Comparison of ENCODE assay signal across 8 cellular contexts in the genomic region with DNA sequence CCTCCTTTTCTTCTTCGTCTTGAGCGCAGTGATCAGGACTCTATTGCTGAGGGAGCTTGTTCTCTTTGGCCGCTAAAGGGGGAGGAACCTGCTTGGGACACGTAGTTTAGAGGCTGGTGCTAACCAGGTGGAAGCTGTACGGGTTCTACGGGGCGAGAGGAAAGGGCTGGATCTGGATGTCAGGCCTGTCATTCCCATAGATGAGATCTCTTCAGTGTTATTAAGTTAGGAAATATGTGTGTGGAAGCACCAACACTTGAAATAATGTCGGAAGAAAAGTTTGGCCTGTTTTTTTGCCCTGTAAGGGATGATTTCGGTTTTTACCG. TPM values are rescaled to one million over a fixed set of nuclear protein-coding genes. Genes with fewer than 3 reads are reported as not detected.
DNase-seq lines count a peak whose midpoint lies in the region; ATAC-seq, FAIRE-seq and TF ChIP-seq lines count a peak whose summit lies in the region.

No MANE protein-coding gene starts in this region.

- BruUV-seq in K562 (replicated peaks; lab: Mats Ljungman, UMichigan): no TSS peak

- POLR2A ChIA-PET in CD4-positive, alpha-beta T cell (lab: Charles Lee): interaction anchor here (0.8 to 2.9 kb wide), 9 partner anchors 9 to 510 kb away, joined by 3 to 65 read pairs (median 5); a partner anchor contains a TSS
- POLR2A ChIA-PET in K562 (lab: Yijun Ruan, JAX): interaction anchor here (1.0 to 3.7 kb wide), 6 partner anchors 10 to 80 kb away, joined by 3 to 18 read pairs (median 6); a partner anchor contains a TSS

- H3K9me3 ChIP-seq in CD4-positive, alpha-beta T cell (ENCODE audit: control insufficient read depth, low read length): no peaks in the 10 kb centered on the region
- no peaks in the 10 kb centered on the region for H3K9me3 ChIP-seq in OCI-LY1 (ENCODE audit: low read length)
- no peaks in the 10 kb centered on the region for H3K9me3 ChIP-seq in K562 (replicated peaks; ENCODE audit: control insufficient read depth, insufficient read depth, low read depth, low read length)

- H3K4me1 ChIP-seq in OCI-LY1 (ENCODE audit: insufficient read depth, low read length, severe bottlenecking): peaks cover 41% of the 10 kb centered on the region
- H3K4me1 ChIP-seq in K562 (replicated peaks in 1 of 2; ENCODE audit: control insufficient read depth in 2 of 2, insufficient read depth in 2 of 2, low read length in 2 of 2): peaks cover 0 to 15% of the 10 kb centered on the region in 2 experiments; a peak in 3 of 5 replicates

- H3K79me2 ChIP-seq in OCI-LY1 (ENCODE audit: insufficient read depth, low read length) (peaks cover 32% of the 10 kb centered on the region), K562 (ENCODE audit: control insufficient read depth, insufficient read depth, low read length) (peaks cover 78% of the 10 kb centered on the region)

- H3K27ac Mint-ChIP-seq in CD4-positive, alpha-beta T cell: peak overlapping the region; percentile 96
- H3K27ac Mint-ChIP-seq in immature natural killer cell: peak overlapping the region; percentile 81 to 98 (median 92)

- H4K20me1 ChIP-seq in OCI-LY1 (ENCODE audit: insufficient read depth, low read length) (no peaks in the 10 kb centered on the region), K562 (replicated peaks; ENCODE audit: control insufficient read depth, insufficient read depth, low read length) (peaks cover 4% of the 10 kb centered on the region; the same call in 1 of the 2 replicates)

- WGBS in K562 (ENCODE audit: insufficient coverage, low coverage, missing lambda C conversion rate): 1% methylated on average over 10 of the region's 10 CpGs

- 0 out of 2 replicates have a peak overlapping the region, but pooled peaks have one; percentile 27 for H2AFZ ChIP-seq in OCI-LY1 (ENCODE audit: low read length)
- H2AFZ ChIP-seq in K562 (ENCODE audit: low read depth, low read length): peak overlapping the region; percentile 91

- peaks cover 9% of the 10 kb centered on the region; the same call in 1 of the 2 replicates for H3F3A ChIP-seq in OCI-LY1 (ENCODE audit: insufficient read depth, low read length)

- peak; percentile 21 for ATAC-seq in CD4-positive, alpha-beta T cell (ENCODE audit: poor library complexity)
- ATAC-seq in GM18520 (IDR thresholded peaks at IDR 0.05; ENCODE audit: unreplicated experiment) (peak; percentile 29), HG02981 (IDR thresholded peaks at IDR 0.05; ENCODE audit: unreplicated experiment) (peak; percentile 38), K562 (peak; percentile 66)

- H3K9ac ChIP-seq in OCI-LY1 (ENCODE audit: low read length) (peak overlapping the region; percentile 81), K562 (ENCODE audit: insufficient read depth in 1 of 2, low read depth in 2 of 2, low read length in 2 of 2) (peak overlapping the region; percentile 97 to 100)

- peak overlapping the region; percentile 84 for H3K27ac ChIP-seq in CD4-positive, alpha-beta T cell (ENCODE audit: low read depth, low read length)
- H3K27ac ChIP-seq in OCI-LY1 (ENCODE audit: low read depth, low read length, poor library complexity, severe bottlenecking): peak overlapping the region; percentile 70
- H3K27ac ChIP-seq in K562 (ENCODE audit: extremely low read depth, low read depth, low read length): peak overlapping the region; percentile 99
- peak overlapping the region in 20 of 21 experiments; percentile 85 to 100 (median 94) for H3K27ac ChIP-seq in skin epidermis

- peak overlapping the region; percentile 80 for H3K4me3 ChIP-seq in OCI-LY1 (ENCODE audit: low read depth, low read length, poor library complexity, severe bottlenecking)
- peak overlapping the region; percentile 95 for H3K4me3 ChIP-seq in K562
- H3K4me3 ChIP-seq in skin epidermis: peak overlapping the region; percentile 69 to 100 (median 96)

- in situ Hi-C loops in K562 (cut with MboI): no loop called here

- H3K4me1 Mint-ChIP-seq in CD4-positive, alpha-beta T cell (ENCODE audit: low read depth): peaks cover 66% of the 10 kb centered on the region
- peaks cover 51 to 66% of the 10 kb centered on the region in 2 donors for H3K4me1 Mint-ChIP-seq in immature natural killer cell

- no peaks in the 10 kb centered on the region for H3K9me3 Mint-ChIP-seq in CD4-positive, alpha-beta T cell
- H3K9me3 Mint-ChIP-seq in immature natural killer cell: no peaks in the 10 kb centered on the region

- peaks cover 54% of the 10 kb centered on the region for H3K36me3 Mint-ChIP-seq in CD4-positive, alpha-beta T cell (ENCODE audit: low read depth)
- H3K36me3 Mint-ChIP-seq in immature natural killer cell: peaks cover 6 to 15% (median 11%) of the 10 kb centered on the region in 3 donors

- CTCF ChIA-PET in CD4-positive, alpha-beta T cell (lab: Charles Lee): interaction anchor here (0.7 to 1.4 kb wide), 4 partner anchors 32 to 368 kb away, joined by 3 read pairs; a partner anchor contains a TSS
- CTCF ChIA-PET in K562 (lab: Yijun Ruan, JAX; ENCODE audit: low intra/inter-chr PET ratio): no interaction called here

- H3K4me2 ChIP-seq in OCI-LY1 (ENCODE audit: low read length) (peak overlapping the region; percentile 78), K562 (ENCODE audit: insufficient read depth, low read length) (peak overlapping the region; percentile 97)

- peaks cover 39% of the 10 kb centered on the region for H3K36me3 ChIP-seq in OCI-LY1 (ENCODE audit: insufficient read depth, low read length)
- peaks cover 56% of the 10 kb centered on the region for H3K36me3 ChIP-seq in K562 (ENCODE audit: control insufficient read depth, insufficient read depth, low read length)

- H3K9me1 ChIP-seq in K562 (ENCODE audit: control insufficient read depth, insufficient read depth, low read length): no peaks in the 10 kb centered on the region

- no peaks in the 10 kb centered on the region for H3K9me2 ChIP-seq in OCI-LY1 (ENCODE audit: low read depth, low read length)

- no peak for TF ChIP-seq RAD21 in K562 (CRISPR knock-in tag; conservative IDR thresholded peaks at IDR 0.05 in 1 of 2, IDR thresholded peaks at IDR 0.05 in 1 of 2)

- peak in 3 of 10 experiments; percentile 7 to 10 (median 9) for DNase-seq in CD4-positive, alpha-beta T cell
- peak; percentile 44 to 69 (median 53) for DNase-seq in K562 (ENCODE audit: extremely low read depth in 1 of 4, low spot score in 3 of 4)
- DNase-seq in immature natural killer cell: peak in 2 of 3 donors; percentile 34 to 37
- DNase-seq in foreskin melanocyte: no peak

- TF ChIP-seq POLR2A in K562 (conservative IDR thresholded peaks at IDR 0.05): no peak

- intact Hi-C loops in CD4-positive, alpha-beta T cell (cut with DNase I, micrococcal nuclease): loop anchor here (5.0 to 10.0 kb wide), 6 partner anchors 41 to 523 kb away; a partner anchor contains a TSS
- intact Hi-C loops in K562 (cut with micrococcal nuclease): loop anchor here (2.0 to 5.0 kb wide), 2 partner anchors 77 to 81 kb away; a partner anchor contains a TSS

- H3K27me3 Mint-ChIP-seq in CD4-positive, alpha-beta T cell: no peaks in the 10 kb centered on the region
- peaks cover 0 to 4% (median 0%) of the 10 kb centered on the region in 3 donors for H3K27me3 Mint-ChIP-seq in immature natural killer cell (ENCODE audit: low read depth in 3 of 3)

- no peak for TF ChIP-seq EP300 in K562 (IDR thresholded peaks at IDR 0.05; ENCODE audit: low read length)

- no peak for FAIRE-seq in K562 (lab: Jason Lieb, UNC)

- no peak for TF ChIP-seq CTCF in CD4-positive, alpha-beta T cell (IDR thresholded peaks at IDR 0.05)
- TF ChIP-seq CTCF in OCI-LY1 (IDR thresholded peaks at IDR 0.05; ENCODE audit: low read length) (no peak), K562 (IDR thresholded peaks at IDR 0.05 in 2 of 3, conservative IDR thresholded peaks at IDR 0.05 in 1 of 3; ENCODE audit: insufficient read depth in 2 of 3, low read depth in 1 of 3, low read length in 3 of 3) (no peak)

- peak overlapping the region; percentile 95 for H3K4me3 Mint-ChIP-seq in CD4-positive, alpha-beta T cell
- peak overlapping the region; percentile 94 to 100 (median 98) for H3K4me3 Mint-ChIP-seq in immature natural killer cell

- no peaks in the 10 kb centered on the region for H3K27me3 ChIP-seq in CD4-positive, alpha-beta T cell (ENCODE audit: control insufficient read depth, insufficient read depth, low read length)
- H3K27me3 ChIP-seq in OCI-LY1 (ENCODE audit: insufficient read depth, low read length): no peaks in the 10 kb centered on the region
- no peaks in the 10 kb centered on the region for H3K27me3 ChIP-seq in K562 (ENCODE audit: control insufficient read depth in 2 of 2, insufficient read depth in 2 of 2, low read length in 2 of 2)

RNA-seq across cellular contexts. Expression of a gene that starts 0.6 kb away (rescaled TPM):
- total RNA-seq in CD4-positive, alpha-beta T cell: 100 to 1,000 TPM; 108 to 119 TPM
- total RNA-seq in K562 (2011; cell fraction: chromatin; rRNA removed; ENCODE audit: low replicate concordance): 163 and 301 TPM in 2 replicates
- total RNA-seq in K562 (2011; cell fraction: nucleolus; rRNA removed): 80.3 and 81.5 TPM in 2 replicates
- 140 and 145 TPM in 2 replicates for total RNA-seq in K562 (2011; cell fraction: nucleoplasm; rRNA removed)
- total RNA-seq in K562 (2014; rRNA removed) (142 and 175 TPM in 2 replicates), K562 (2014; rRNA removed; fragmentation: Illumina TruSeq; extraction: Trizol) (178 and 198 TPM in 2 replicates), K562 (2015; rRNA removed; fragmentation: Illumina TruSeq; extraction: Trizol) (143 and 155 TPM in 2 replicates), K562 (2021) (202 and 205 TPM in 2 replicates)
- polyA plus RNA-seq in K562 (2011; rRNA removed) (145 and 208 TPM in 2 replicates), K562 (2014; fragmentation: Illumina TruSeq; extraction: Trizol) (185 and 311 TPM in 2 replicates), K562 (2014; fragmentation: Nextera tagmentation; extraction: Ambion mirVana) (100 to 1,000 TPM; 300 to 341 TPM), K562 (2014; rRNA removed) (96.2 and 124 TPM in 2 replicates), immature natural killer cell (100 to 1,000 TPM; 134 to 163 (median 160) TPM)
- 37.0 and 57.4 TPM in 2 replicates for polyA plus RNA-seq in K562 (2011; cell fraction: cytosol; rRNA removed)
- polyA plus RNA-seq in K562 (2011; cell fraction: nucleus; rRNA removed): 76.3 and 90.4 TPM in 2 replicates
- polyA plus RNA-seq in K562 (2012): 124 and 146 TPM in 2 replicates
- polyA minus RNA-seq in K562 (2011; rRNA and poly(A)+ RNA removed): 595 and 707 TPM in 2 replicates
- 124 and 152 TPM in 2 replicates for polyA minus RNA-seq in K562 (2011; cell fraction: cytosol; rRNA and poly(A)+ RNA removed)
- 88.9 and 167 TPM in 2 replicates for polyA minus RNA-seq in K562 (2011; cell fraction: nucleus; rRNA and poly(A)+ RNA removed)

RNA-seq across cellular contexts. Expression of a gene that starts 32.0 kb away (rescaled TPM):
- 10 to 100 TPM; 18.9 to 19.9 TPM for total RNA-seq in CD4-positive, alpha-beta T cell
- 79.1 and 160 TPM in 2 replicates for total RNA-seq in K562 (2011; cell fraction: chromatin; rRNA removed; ENCODE audit: low replicate concordance)
- 41.7 and 48.4 TPM in 2 replicates for total RNA-seq in K562 (2011; cell fraction: nucleolus; rRNA removed)
- total RNA-seq in K562 (2011; cell fraction: nucleoplasm; rRNA removed): 91.3 and 181 TPM in 2 replicates
- 127 and 147 TPM in 2 replicates for total RNA-seq in K562 (2014; rRNA removed)
- total RNA-seq in K562 (2014; rRNA removed; fragmentation: Illumina TruSeq; extraction: Trizol): 302 and 365 TPM in 2 replicates
- total RNA-seq in K562 (2015; rRNA removed; fragmentation: Illumina TruSeq; extraction: Trizol): 247 and 260 TPM in 2 replicates
- total RNA-seq in K562 (2021): 387 and 392 TPM in 2 replicates
- polyA plus RNA-seq in K562 (2011; rRNA removed): 467 and 587 TPM in 2 replicates
- 218 and 393 TPM in 2 replicates for polyA plus RNA-seq in K562 (2011; cell fraction: cytosol; rRNA removed)
- polyA plus RNA-seq in K562 (2011; cell fraction: nucleus; rRNA removed): 127 and 173 TPM in 2 replicates
- 209 and 259 TPM in 2 replicates for polyA plus RNA-seq in K562 (2012)
- polyA plus RNA-seq in K562 (2014; fragmentation: Illumina TruSeq; extraction: Trizol): 399 and 469 TPM in 2 replicates
- 100 to 1,000 TPM; 385 to 490 TPM for polyA plus RNA-seq in K562 (2014; fragmentation: Nextera tagmentation; extraction: Ambion mirVana)
- polyA plus RNA-seq in K562 (2014; rRNA removed): 353 and 354 TPM in 2 replicates
- 322 and 325 TPM in 2 replicates for polyA minus RNA-seq in K562 (2011; rRNA and poly(A)+ RNA removed)
- 97.4 and 119 TPM in 2 replicates for polyA minus RNA-seq in K562 (2011; cell fraction: cytosol; rRNA and poly(A)+ RNA removed)
- polyA minus RNA-seq in K562 (2011; cell fraction: nucleus; rRNA and poly(A)+ RNA removed): 63.0 and 105 TPM in 2 replicates
- 10 to 100 TPM; 10.7 to 19.8 (median 13.7) TPM for polyA plus RNA-seq in immature natural killer cell

RNA-seq across cellular contexts. Expression of a gene that starts 32.6 kb away (rescaled TPM):
- total RNA-seq in CD4-positive, alpha-beta T cell: 1 to 10 TPM; 4.7 to 6.3 TPM
- 16.8 and 38.4 TPM in 2 replicates for total RNA-seq in K562 (2011; cell fraction: chromatin; rRNA removed; ENCODE audit: low replicate concordance)
- total RNA-seq in K562 (2011; cell fraction: nucleolus; rRNA removed): 8.3 and 12.4 TPM in 2 replicates
- 18.7 and 34.4 TPM in 2 replicates for total RNA-seq in K562 (2011; cell fraction: nucleoplasm; rRNA removed)
- total RNA-seq in K562 (2014; rRNA removed) (45.7 and 50.3 TPM in 2 replicates), K562 (2014; rRNA removed; fragmentation: Illumina TruSeq; extraction: Trizol) (70.9 and 73.9 TPM in 2 replicates), K562 (2015; rRNA removed; fragmentation: Illumina TruSeq; extraction: Trizol) (52.1 and 55.4 TPM in 2 replicates), K562 (2021) (75.5 and 75.8 TPM in 2 replicates)
- polyA plus RNA-seq in K562 (2011; rRNA removed) (59.3 and 64.8 TPM in 2 replicates), K562 (2014; fragmentation: Illumina TruSeq; extraction: Trizol) (53.3 and 57.2 TPM in 2 replicates), K562 (2014; fragmentation: Nextera tagmentation; extraction: Ambion mirVana) (10 to 100 TPM; 49.3 to 55.5 TPM), K562 (2014; rRNA removed) (36.2 and 41.7 TPM in 2 replicates), immature natural killer cell (1 to 10 TPM; 1.9 to 8.4 (median 6.8) TPM)
- polyA plus RNA-seq in K562 (2011; cell fraction: cytosol; rRNA removed): 11.1 and 20.7 TPM in 2 replicates
- polyA plus RNA-seq in K562 (2011; cell fraction: nucleus; rRNA removed): 25.7 and 27.4 TPM in 2 replicates
- 24.5 and 35.5 TPM in 2 replicates for polyA plus RNA-seq in K562 (2012)
- 63.7 and 64.8 TPM in 2 replicates for polyA minus RNA-seq in K562 (2011; rRNA and poly(A)+ RNA removed)
- polyA minus RNA-seq in K562 (2011; cell fraction: cytosol; rRNA and poly(A)+ RNA removed): 35.0 and 42.0 TPM in 2 replicates
- 14.9 and 27.1 TPM in 2 replicates for polyA minus RNA-seq in K562 (2011; cell fraction: nucleus; rRNA and poly(A)+ RNA removed)

RNA-seq across cellular contexts. Expression of a gene that starts 37.5 kb away (rescaled TPM):
- total RNA-seq in CD4-positive, alpha-beta T cell: under 1 TPM in 1 of 2 experiments, not detected in 1; 0.17 TPM
- total RNA-seq in K562 (2011; cell fraction: chromatin; rRNA removed; ENCODE audit: low replicate concordance): 0.21 TPM in 1 of 2 replicates, not detected in the other
- total RNA-seq in K562 (2011; cell fraction: nucleolus; rRNA removed): 0.33 TPM in 1 of 2 replicates, not detected in the other
- total RNA-seq in K562 (2011; cell fraction: nucleoplasm; rRNA removed): 0.69 TPM in 1 of 2 replicates, not detected in the other
- total RNA-seq in K562 (2014; rRNA removed) (not detected in 2 replicates), K562 (2014; rRNA removed; fragmentation: Illumina TruSeq; extraction: Trizol) (0.15 TPM in 1 of 2 replicates, not detected in the other), K562 (2015; rRNA removed; fragmentation: Illumina TruSeq; extraction: Trizol) (0.11 TPM in 1 of 2 replicates, not detected in the other), K562 (2021) (0.11 and 0.22 TPM in 2 replicates)
- polyA plus RNA-seq in K562 (2011; rRNA removed) (0.07 TPM in 1 of 2 replicates, not detected in the other), K562 (2014; fragmentation: Illumina TruSeq; extraction: Trizol) (not detected in 2 replicates), K562 (2014; fragmentation: Nextera tagmentation; extraction: Ambion mirVana) (under 1 TPM in 1 of 2 experiments, not detected in 1; 0.10 TPM), K562 (2014; rRNA removed) (not detected in 2 replicates), immature natural killer cell (under 1 TPM in 1 of 3 donors, not detected in 2; 0.28 TPM)
- 0.09 TPM in 1 of 2 replicates, not detected in the other for polyA plus RNA-seq in K562 (2011; cell fraction: cytosol; rRNA removed)
- 0.08 TPM in 1 of 2 replicates, not detected in the other for polyA plus RNA-seq in K562 (2011; cell fraction: nucleus; rRNA removed)
- polyA plus RNA-seq in K562 (2012): 0.05 and 0.15 TPM in 2 replicates
- 0.14 TPM in 1 of 2 replicates, not detected in the other for polyA minus RNA-seq in K562 (2011; rRNA and poly(A)+ RNA removed)
- not detected in 2 replicates for polyA minus RNA-seq in K562 (2011; cell fraction: cytosol; rRNA and poly(A)+ RNA removed)
- not detected in 2 replicates for polyA minus RNA-seq in K562 (2011; cell fraction: nucleus; rRNA and poly(A)+ RNA removed)
